Comparison of ENCODE assay signal across 34 cellular contexts in genomic region chr7:3271298-3271697, GRCh38.
"Had no signal": no experiment of that assay in that cellular context is flagged by ENCODE, and none has a peak within 500 bp of the region (broad histone marks: within the 10 kb centered on the region; RNA-seq: fewer than 3 reads in every experiment).

No MANE protein-coding gene starts in this region.

- H3K27ac ChIP-seq: adrenal gland, body of pancreas, brain microvascular endothelial cell, breast epithelium had no signal

- DNase-seq: activated CD4-positive, alpha-beta memory T cell treated with anti-CD3 and anti-CD28 coated beads, Interleukin-2, amount 10 ng/mL, durations not matched to agents 7 days and 5 days; activated CD4-positive, alpha-beta T cell treated with anti-CD3 and anti-CD28 coated beads for 1 hour; activated CD4-positive, alpha-beta T cell treated with anti-CD3 and anti-CD28 coated beads for 36 hours; activated CD4-positive, alpha-beta T cell treated with anti-CD3 and anti-CD28 coated beads for 48 hours; activated CD4-positive, alpha-beta T cell treated with anti-CD3 and anti-CD28 coated beads, Interleukin-2, amount 10 ng/mL, durations not matched to agents 7 days and 5 days; activated CD4-positive, alpha-beta T cell treated with anti-CD3 and anti-CD28 coated beads, Interleukin-2, amount 50 U/mL, for 48 hours; activated CD4-positive, CD25-positive, alpha-beta regulatory T cell; activated CD8-positive, alpha-beta memory T cell treated with anti-CD3 and anti-CD28 coated beads for 24 hours; activated CD8-positive, alpha-beta memory T cell treated with anti-CD3 and anti-CD28 coated beads, Interleukin-2, amount 10 ng/mL, durations not matched to agents 7 days and 5 days; activated CD8-positive, alpha-beta memory T cell treated with anti-CD3 and anti-CD28 coated beads, Interleukin-2, amount 50 U/mL, for 48 hours; activated CD8-positive, alpha-beta T cell treated with anti-CD3 and anti-CD28 coated beads, Interleukin-2, amount 10 ng/mL, durations not matched to agents 7 days and 5 days; activated effector memory CD4-positive, alpha-beta T cell treated with Interleukin-2 at 50 U/mL for 16 hours; activated gamma-delta T cell; activated naive CD4-positive, alpha-beta T cell treated with anti-CD3 and anti-CD28 coated beads, Interleukin-2, amount 10 ng/mL, durations not matched to agents 7 days and 5 days; activated naive CD4-positive, alpha-beta T cell treated with Interleukin-2 at 50 U/mL for 16 hours; activated naive CD8-positive, alpha-beta T cell treated with anti-CD3 and anti-CD28 coated beads for 36 hours; activated T-cell treated with anti-CD3 and anti-CD28 coated beads, Interleukin-2, amount 50 U/mL, for 24 hours; activated T-cell treated with anti-CD3 and anti-CD28 coated beads, Interleukin-2, amount 50 U/mL, for 48 hours; adrenal gland; amniotic stem cell; aorta; body of pancreas; brain microvascular endothelial cell; central memory CD4-positive, alpha-beta T cell; T-helper 1 cell; T-helper 2 cell; T-helper 9 cell; WERI-Rb-1 had no signal

- H3K9me3 ChIP-seq: adrenal gland, body of pancreas, breast epithelium had no signal

- H3K4me3 ChIP-seq: adrenal gland, body of pancreas, breast epithelium had no signal

- H3K4me1 ChIP-seq: adrenal gland, breast epithelium had no signal

- H3K36me3 ChIP-seq: adrenal gland, brain microvascular endothelial cell, breast epithelium, WERI-Rb-1 had no signal

- ATAC-seq: activated CD4-positive, alpha-beta T cell treated with anti-CD3 and anti-CD28 coated beads for 36 hours; activated CD4-positive, CD25-positive, alpha-beta regulatory T cell treated with anti-CD3 and anti-CD28 coated beads, Interleukin-2, amount 50 U/mL, for 24 hours; activated CD8-positive, alpha-beta memory T cell treated with anti-CD3 and anti-CD28 coated beads, Interleukin-2, amount 10 ng/mL, durations not matched to agents 7 days and 5 days; activated CD8-positive, alpha-beta T cell treated with anti-CD3 and anti-CD28 coated beads, Interleukin-2, amount 10 ng/mL, durations not matched to agents 7 days and 5 days; activated naive CD4-positive, alpha-beta T cell treated with anti-CD3 and anti-CD28 coated beads, Interleukin-2, amount 50 U/mL, for 72 hours; body of pancreas; WTC11 had no signal

- H3K27me3 ChIP-seq: adrenal gland, body of pancreas, brain microvascular endothelial cell, breast epithelium had no signal

- FAIRE-seq: astrocyte, TTC549 had no signal
